22 cellular contexts compared by ENCODE assay signal in genomic region chr12:66062280-66062605, GRCh38.
"Had no signal": no experiment of that assay in that cellular context is flagged by ENCODE, and none has a peak within 500 bp of the region (broad histone marks: within the 10 kb centered on the region; RNA-seq: fewer than 3 reads in every experiment).

No MANE protein-coding gene starts in this region.

- H3K4me3 ChIP-seq: ascending aorta, breast epithelium, heart right ventricle, right atrium auricular region, skin epidermis, tibial nerve, uterus had no signal

- ATAC-seq: activated T-helper 17 cell treated with anti-CD3 and anti-CD28 coated beads, Interleukin-2, amount 50 U/mL, for 72 hours; foreskin keratinocyte; heart right ventricle; left ventricle myocardium superior; natural killer cell had no signal

- DNase-seq: activated CD4-positive, alpha-beta T cell treated with anti-CD3 and anti-CD28 coated beads, Interleukin-2, amount 50 U/mL, for 4 hours; activated CD4-positive, CD25-positive, alpha-beta regulatory T cell treated with anti-CD3 and anti-CD28 coated beads, Interleukin-2, amount 50 U/mL, for 72 hours; activated naive CD4-positive, alpha-beta T cell treated with Interleukin-2 at 50 U/mL for 16 hours; foreskin keratinocyte; heart right ventricle; islet precursor cell; left ventricle myocardium superior; natural killer cell; nucleus accumbens; stimulated activated CD4-positive, alpha-beta T cell treated with anti-CD3 and anti-CD28 coated beads, Interleukin-4, amount 100 ng/mL, for 24 hours; stimulated activated naive CD4-positive, alpha-beta T cell; T-helper 1 cell; T1000; uterus had no signal

- H3K36me3 ChIP-seq: ascending aorta, breast epithelium, heart right ventricle, right atrium auricular region, tibial nerve, uterus had no signal

- H3K27me3 ChIP-seq: ascending aorta, breast epithelium, foreskin keratinocyte, right atrium auricular region, tibial nerve, uterus had no signal

- H3K9me3 Mint-ChIP-seq: activated T-helper 17 cell treated with anti-CD3 and anti-CD28 coated beads, Interleukin-2, amount 50 U/mL, for 72 hours; natural killer cell had no signal

- H3K4me3 Mint-ChIP-seq: activated T-helper 17 cell treated with anti-CD3 and anti-CD28 coated beads, Interleukin-2, amount 50 U/mL, for 72 hours; memory B cell; natural killer cell had no signal

- H3K9me3 ChIP-seq: ascending aorta, breast epithelium, heart right ventricle, right atrium auricular region, tibial nerve, uterus had no signal

- H3K36me3 Mint-ChIP-seq: memory B cell, natural killer cell had no signal

- H3K27ac ChIP-seq: ascending aorta, breast epithelium, foreskin keratinocyte, heart right ventricle, right atrium auricular region, skin epidermis, tibial nerve, uterus had no signal

- H3K4me1 ChIP-seq: ascending aorta, breast epithelium, foreskin keratinocyte, right atrium auricular region, uterus had no signal

- H3K27ac Mint-ChIP-seq: activated T-helper 17 cell treated with anti-CD3 and anti-CD28 coated beads, Interleukin-2, amount 50 U/mL, for 72 hours; memory B cell; natural killer cell; progenitor cell of endocrine pancreas had no signal
